ENCODE assay signal across 31 cellular contexts in the genomic region with DNA sequence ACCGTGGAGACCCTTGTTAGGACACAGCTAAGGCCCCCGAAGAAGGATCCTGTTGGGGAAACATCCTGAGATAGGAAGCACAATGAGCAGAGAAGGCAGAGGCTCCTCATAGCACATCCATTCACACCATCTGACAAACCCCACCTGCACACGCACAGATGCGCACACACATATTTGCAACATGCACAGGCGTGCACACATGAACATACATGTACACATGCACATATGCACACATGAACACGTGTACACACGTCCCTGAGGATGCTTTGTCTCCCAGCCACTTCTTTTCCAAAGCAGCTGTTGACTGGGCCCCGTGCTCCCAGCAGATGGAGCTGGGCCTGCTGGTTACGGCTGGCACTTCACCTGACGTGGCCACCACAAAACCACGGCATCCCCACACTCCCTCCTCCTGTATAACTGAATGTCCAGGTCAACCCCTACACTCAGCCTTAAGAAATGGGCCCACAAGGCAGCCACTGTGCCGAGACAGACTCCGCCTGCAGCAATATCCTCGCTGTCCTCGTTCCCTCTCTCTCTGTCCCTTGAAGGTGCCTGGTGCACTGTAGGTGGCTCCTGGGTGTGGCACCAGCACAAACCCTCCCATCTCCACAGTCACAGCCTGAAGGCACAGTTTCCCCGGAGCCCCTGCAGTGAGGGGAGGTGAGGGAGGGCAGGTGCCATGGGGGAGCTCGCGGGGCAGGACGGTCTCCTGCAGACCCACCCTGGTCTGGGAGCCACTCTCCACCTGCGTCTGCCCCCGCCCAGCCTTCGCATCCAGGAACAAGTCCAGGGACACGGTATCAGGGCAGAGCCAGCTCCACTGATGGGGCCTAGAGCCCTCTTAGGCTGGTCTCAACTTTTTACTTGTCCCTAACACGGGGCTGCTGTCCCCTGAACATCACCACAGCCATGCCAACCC.
"Had no signal": no experiment of that assay in that cellular context is flagged by ENCODE, and none has a peak within 500 bp of the region (broad histone marks: within the 10 kb centered on the region; RNA-seq: fewer than 3 reads in every experiment).

No MANE protein-coding gene starts in this region.

- H3K9me3 ChIP-seq: adrenal gland, ascending aorta, neutrophil, ovary, prostate gland, thyroid gland, upper lobe of right lung had no signal

- DNase-seq: activated B cell treated with CpG ODN at 0.5 μM for 24 hours; activated CD4-positive, alpha-beta T cell treated with anti-CD3 and anti-CD28 coated beads for 4 hours; activated CD4-positive, alpha-beta T cell treated with anti-CD3 and anti-CD28 coated beads, Interleukin-2, amount 50 U/mL, for 48 hours; activated CD8-positive, alpha-beta memory T cell treated with anti-CD3 and anti-CD28 coated beads, Interleukin-2, amount 50 U/mL, for 48 hours; activated naive CD4-positive, alpha-beta T cell; activated T-cell treated with anti-CD3 and anti-CD28 coated beads, Interleukin-2, amount 50 U/mL, for 4 hours; adrenal gland; brain microvascular endothelial cell; effector memory CD4-positive, alpha-beta T cell; foreskin melanocyte; hypothalamus; left cardiac atrium; ovary; stimulated activated CD4-positive, alpha-beta T cell treated with anti-CD3 and anti-CD28 coated beads, Interleukin-12 subunit alpha, Interleukin-12 subunit beta, amount 100 ng/mL, for 4 hours; stimulated activated CD4-positive, alpha-beta T cell treated with anti-CD3 and anti-CD28 coated beads, Interleukin-4, amount 100 ng/mL, for 4 hours; substantia nigra; T-helper 9 cell; thyroid gland; upper lobe of right lung had no signal

- H3K27me3 Mint-ChIP-seq: activated naive CD8-positive, alpha-beta T cell had no signal

- H3K9me3 Mint-ChIP-seq: activated B cell treated with CpG ODN at 0.5 μM for 24 hours; activated T-cell treated with anti-CD3 and anti-CD28 coated beads, Interleukin-2, amount 50 U/mL, for 4 hours; activated T-helper 2 cell treated with anti-CD3 and anti-CD28 coated beads, Interferon-gamma antibody, Interleukin-2, Interleukin-4, amounts not matched to agents 10 μg/mL and 5 μg/mL and 100 μg/mL, durations not matched to agents 14 hours and 24 hours and 36 hours; central memory CD8-positive, alpha-beta T cell; natural killer cell treated with Interleukin-12 subunit alpha and Interleukin-12 subunit beta and Interleukin-15 and Interleukin-18, amount 100 ng/mL, for 72 hours; stimulated activated naive CD8-positive, alpha-beta T cell treated with anti-CD3 and anti-CD28 coated beads, Interleukin-15, Interleukin-2, amounts not matched to agents 100 ng/mL and 50 ng/mL, for 24 hours had no signal

- H3K4me1 ChIP-seq: adrenal gland, ascending aorta, prostate gland, thyroid gland, upper lobe of right lung had no signal

- H3K27ac ChIP-seq: adrenal gland, ascending aorta, brain microvascular endothelial cell, neutrophil, ovary, prostate gland, thyroid gland, upper lobe of right lung had no signal

- H3K36me3 Mint-ChIP-seq: activated naive CD8-positive, alpha-beta T cell; natural killer cell treated with Interleukin-12 subunit alpha and Interleukin-12 subunit beta and Interleukin-15 and Interleukin-18, amount 100 ng/mL, for 72 hours had no signal

- H3K4me3 ChIP-seq: adrenal gland, ascending aorta, ovary, prostate gland, thyroid gland, upper lobe of right lung had no signal

- ATAC-seq: activated T-cell treated with anti-CD3 and anti-CD28 coated beads, Interleukin-2, amount 50 U/mL, for 4 hours; esophagus mucosa; left cardiac atrium; natural killer cell treated with Interleukin-12 subunit alpha and Interleukin-12 subunit beta and Interleukin-15 and Interleukin-18, amount 100 ng/mL, for 72 hours; upper lobe of right lung had no signal

- H3K36me3 ChIP-seq: adrenal gland, ascending aorta, brain microvascular endothelial cell, neutrophil, ovary, prostate gland, thyroid gland, upper lobe of right lung had no signal

- H3K27ac Mint-ChIP-seq: activated B cell treated with CpG ODN at 0.5 μM for 24 hours; activated naive CD8-positive, alpha-beta T cell; activated T-helper 2 cell treated with anti-CD3 and anti-CD28 coated beads, Interferon-gamma antibody, Interleukin-2, Interleukin-4, amounts not matched to agents 10 μg/mL and 5 μg/mL and 100 μg/mL, durations not matched to agents 14 hours and 24 hours and 36 hours; natural killer cell treated with Interleukin-12 subunit alpha and Interleukin-12 subunit beta and Interleukin-15 and Interleukin-18, amount 100 ng/mL, for 72 hours; stimulated activated naive CD8-positive, alpha-beta T cell treated with anti-CD3 and anti-CD28 coated beads, Interleukin-15, Interleukin-2, amounts not matched to agents 100 ng/mL and 50 ng/mL, for 24 hours had no signal

- FAIRE-seq: colon, endothelial cell of umbilical vein, islet of Langerhans had no signal

- H3K4me1 Mint-ChIP-seq: activated B cell treated with CpG ODN at 0.5 μM for 24 hours; central memory CD8-positive, alpha-beta T cell had no signal

- H3K27me3 ChIP-seq: adrenal gland, ascending aorta, brain microvascular endothelial cell, ovary, thyroid gland, upper lobe of right lung had no signal

- H3K4me3 Mint-ChIP-seq: activated B cell treated with CpG ODN at 0.5 μM for 24 hours; activated naive CD8-positive, alpha-beta T cell; activated T-cell treated with anti-CD3 and anti-CD28 coated beads, Interleukin-2, amount 50 U/mL, for 4 hours; central memory CD8-positive, alpha-beta T cell; natural killer cell treated with Interleukin-12 subunit alpha and Interleukin-12 subunit beta and Interleukin-15 and Interleukin-18, amount 100 ng/mL, for 72 hours; stimulated activated naive CD8-positive, alpha-beta T cell treated with anti-CD3 and anti-CD28 coated beads, Interleukin-15, Interleukin-2, amounts not matched to agents 100 ng/mL and 50 ng/mL, for 24 hours had no signal
